Comparison of ENCODE assay signal across 1 cellular context in the genomic region with DNA sequence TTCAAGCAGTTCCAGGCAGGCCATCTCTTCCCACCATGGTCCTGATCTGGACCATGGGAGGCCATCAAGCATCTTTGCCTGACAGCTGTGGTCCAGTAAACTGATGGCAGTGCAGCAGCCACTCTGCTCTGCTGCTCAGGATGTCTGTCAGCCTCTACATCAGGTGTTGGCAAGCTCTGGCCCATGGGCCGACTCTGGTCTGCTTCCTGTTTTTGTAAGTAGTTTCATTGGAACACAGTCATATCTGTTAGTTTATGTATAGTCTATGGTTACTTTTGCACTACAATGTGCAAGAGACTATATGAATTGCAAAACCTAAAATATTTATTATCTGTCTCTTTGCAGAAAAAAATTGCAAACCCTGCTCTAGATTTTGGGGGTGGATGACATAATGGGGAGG.
TF ChIP-seq lines count a peak whose summit lies in the region.

No MANE protein-coding gene starts in this region.

TF ChIP-seq in GM12878, 131 proteins besides CTCF, POLR2A, EP300 and RAD21 (continued from another document):
- TF ChIP-seq, protein P1, sequence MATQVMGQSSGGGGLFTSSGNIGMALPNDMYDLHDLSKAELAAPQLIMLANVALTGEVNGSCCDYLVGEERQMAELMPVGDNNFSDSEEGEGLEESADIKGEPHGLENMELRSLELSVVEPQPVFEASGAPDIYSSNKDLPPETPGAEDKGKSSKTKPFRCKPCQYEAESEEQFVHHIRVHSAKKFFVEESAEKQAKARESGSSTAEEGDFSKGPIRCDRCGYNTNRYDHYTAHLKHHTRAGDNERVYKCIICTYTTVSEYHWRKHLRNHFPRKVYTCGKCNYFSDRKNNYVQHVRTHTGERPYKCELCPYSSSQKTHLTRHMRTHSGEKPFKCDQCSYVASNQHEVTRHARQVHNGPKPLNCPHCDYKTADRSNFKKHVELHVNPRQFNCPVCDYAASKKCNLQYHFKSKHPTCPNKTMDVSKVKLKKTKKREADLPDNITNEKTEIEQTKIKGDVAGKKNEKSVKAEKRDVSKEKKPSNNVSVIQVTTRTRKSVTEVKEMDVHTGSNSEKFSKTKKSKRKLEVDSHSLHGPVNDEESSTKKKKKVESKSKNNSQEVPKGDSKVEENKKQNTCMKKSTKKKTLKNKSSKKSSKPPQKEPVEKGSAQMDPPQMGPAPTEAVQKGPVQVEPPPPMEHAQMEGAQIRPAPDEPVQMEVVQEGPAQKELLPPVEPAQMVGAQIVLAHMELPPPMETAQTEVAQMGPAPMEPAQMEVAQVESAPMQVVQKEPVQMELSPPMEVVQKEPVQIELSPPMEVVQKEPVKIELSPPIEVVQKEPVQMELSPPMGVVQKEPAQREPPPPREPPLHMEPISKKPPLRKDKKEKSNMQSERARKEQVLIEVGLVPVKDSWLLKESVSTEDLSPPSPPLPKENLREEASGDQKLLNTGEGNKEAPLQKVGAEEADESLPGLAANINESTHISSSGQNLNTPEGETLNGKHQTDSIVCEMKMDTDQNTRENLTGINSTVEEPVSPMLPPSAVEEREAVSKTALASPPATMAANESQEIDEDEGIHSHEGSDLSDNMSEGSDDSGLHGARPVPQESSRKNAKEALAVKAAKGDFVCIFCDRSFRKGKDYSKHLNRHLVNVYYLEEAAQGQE (IDR thresholded peaks at IDR 0.05; ENCODE audit: low read depth, low read length) = no peak
- TF ChIP-seq EGR1 (IDR thresholded peaks at IDR 0.05; ENCODE audit: borderline replicate concordance in 1 of 2, low read depth in 2 of 2, low read length in 2 of 2) (no peak), SMARCA5 (IDR thresholded peaks at IDR 0.05) (no peak), ZNF622 (IDR thresholded peaks at IDR 0.05) (no peak), MYB (IDR thresholded peaks at IDR 0.05; ENCODE audit: borderline replicate concordance, low read depth, low read length) (no peak), SREBF2 (IDR thresholded peaks at IDR 0.05; ENCODE audit: low read length) (no peak), EED (IDR thresholded peaks at IDR 0.05; ENCODE audit: low read depth) (no peak), SP1 (IDR thresholded peaks at IDR 0.05; ENCODE audit: low read depth, low read length) (no peak), ZBED1 (IDR thresholded peaks at IDR 0.05; ENCODE audit: borderline replicate concordance) (no peak), ZNF207 (IDR thresholded peaks at IDR 0.05; ENCODE audit: borderline replicate concordance) (no peak), POLR2AphosphoS5 (IDR thresholded peaks at IDR 0.05; ENCODE audit: low read length) (no peak), RFX5 (IDR thresholded peaks at IDR 0.05; ENCODE audit: low read depth, low read length) (no peak), SRF (IDR thresholded peaks at IDR 0.05; ENCODE audit: low read depth in 2 of 2, low read length in 2 of 2) (no peak)
- TF ChIP-seq, protein P2, sequence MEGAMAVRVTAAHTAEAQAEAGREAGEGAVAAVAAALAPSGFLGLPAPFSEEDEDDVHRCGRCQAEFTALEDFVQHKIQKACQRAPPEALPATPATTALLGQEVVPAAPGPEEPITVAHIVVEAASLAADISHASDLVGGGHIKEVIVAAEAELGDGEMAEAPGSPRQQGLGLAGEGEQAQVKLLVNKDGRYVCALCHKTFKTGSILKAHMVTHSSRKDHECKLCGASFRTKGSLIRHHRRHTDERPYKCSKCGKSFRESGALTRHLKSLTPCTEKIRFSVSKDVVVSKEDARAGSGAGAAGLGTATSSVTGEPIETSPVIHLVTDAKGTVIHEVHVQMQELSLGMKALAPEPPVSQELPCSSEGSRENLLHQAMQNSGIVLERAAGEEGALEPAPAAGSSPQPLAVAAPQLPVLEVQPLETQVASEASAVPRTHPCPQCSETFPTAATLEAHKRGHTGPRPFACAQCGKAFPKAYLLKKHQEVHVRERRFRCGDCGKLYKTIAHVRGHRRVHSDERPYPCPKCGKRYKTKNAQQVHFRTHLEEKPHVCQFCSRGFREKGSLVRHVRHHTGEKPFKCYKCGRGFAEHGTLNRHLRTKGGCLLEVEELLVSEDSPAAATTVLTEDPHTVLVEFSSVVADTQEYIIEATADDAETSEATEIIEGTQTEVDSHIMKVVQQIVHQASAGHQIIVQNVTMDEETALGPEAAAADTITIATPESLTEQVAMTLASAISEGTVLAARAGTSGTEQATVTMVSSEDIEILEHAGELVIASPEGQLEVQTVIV (IDR thresholded peaks at IDR 0.05; ENCODE audit: borderline replicate concordance, partially characterized antibody) = no peak
- TF ChIP-seq, protein P3, sequence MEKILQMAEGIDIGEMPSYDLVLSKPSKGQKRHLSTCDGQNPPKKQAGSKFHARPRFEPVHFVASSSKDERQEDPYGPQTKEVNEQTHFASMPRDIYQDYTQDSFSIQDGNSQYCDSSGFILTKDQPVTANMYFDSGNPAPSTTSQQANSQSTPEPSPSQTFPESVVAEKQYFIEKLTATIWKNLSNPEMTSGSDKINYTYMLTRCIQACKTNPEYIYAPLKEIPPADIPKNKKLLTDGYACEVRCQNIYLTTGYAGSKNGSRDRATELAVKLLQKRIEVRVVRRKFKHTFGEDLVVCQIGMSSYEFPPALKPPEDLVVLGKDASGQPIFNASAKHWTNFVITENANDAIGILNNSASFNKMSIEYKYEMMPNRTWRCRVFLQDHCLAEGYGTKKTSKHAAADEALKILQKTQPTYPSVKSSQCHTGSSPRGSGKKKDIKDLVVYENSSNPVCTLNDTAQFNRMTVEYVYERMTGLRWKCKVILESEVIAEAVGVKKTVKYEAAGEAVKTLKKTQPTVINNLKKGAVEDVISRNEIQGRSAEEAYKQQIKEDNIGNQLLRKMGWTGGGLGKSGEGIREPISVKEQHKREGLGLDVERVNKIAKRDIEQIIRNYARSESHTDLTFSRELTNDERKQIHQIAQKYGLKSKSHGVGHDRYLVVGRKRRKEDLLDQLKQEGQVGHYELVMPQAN (conservative IDR thresholded peaks at IDR 0.05) = no peak
- TF ChIP-seq, protein P4, sequence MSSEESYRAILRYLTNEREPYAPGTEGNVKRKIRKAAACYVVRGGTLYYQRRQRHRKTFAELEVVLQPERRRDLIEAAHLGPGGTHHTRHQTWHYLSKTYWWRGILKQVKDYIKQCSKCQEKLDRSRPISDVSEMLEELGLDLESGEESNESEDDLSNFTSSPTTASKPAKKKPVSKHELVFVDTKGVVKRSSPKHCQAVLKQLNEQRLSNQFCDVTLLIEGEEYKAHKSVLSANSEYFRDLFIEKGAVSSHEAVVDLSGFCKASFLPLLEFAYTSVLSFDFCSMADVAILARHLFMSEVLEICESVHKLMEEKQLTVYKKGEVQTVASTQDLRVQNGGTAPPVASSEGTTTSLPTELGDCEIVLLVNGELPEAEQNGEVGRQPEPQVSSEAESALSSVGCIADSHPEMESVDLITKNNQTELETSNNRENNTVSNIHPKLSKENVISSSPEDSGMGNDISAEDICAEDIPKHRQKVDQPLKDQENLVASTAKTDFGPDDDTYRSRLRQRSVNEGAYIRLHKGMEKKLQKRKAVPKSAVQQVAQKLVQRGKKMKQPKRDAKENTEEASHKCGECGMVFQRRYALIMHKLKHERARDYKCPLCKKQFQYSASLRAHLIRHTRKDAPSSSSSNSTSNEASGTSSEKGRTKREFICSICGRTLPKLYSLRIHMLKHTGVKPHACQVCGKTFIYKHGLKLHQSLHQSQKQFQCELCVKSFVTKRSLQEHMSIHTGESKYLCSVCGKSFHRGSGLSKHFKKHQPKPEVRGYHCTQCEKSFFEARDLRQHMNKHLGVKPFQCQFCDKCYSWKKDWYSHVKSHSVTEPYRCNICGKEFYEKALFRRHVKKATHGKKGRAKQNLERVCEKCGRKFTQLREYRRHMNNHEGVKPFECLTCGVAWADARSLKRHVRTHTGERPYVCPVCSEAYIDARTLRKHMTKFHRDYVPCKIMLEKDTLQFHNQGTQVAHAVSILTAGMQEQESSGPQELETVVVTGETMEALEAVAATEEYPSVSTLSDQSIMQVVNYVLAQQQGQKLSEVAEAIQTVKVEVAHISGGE (CRISPR knock-in tag; IDR thresholded peaks at IDR 0.05) = no peak
- TF ChIP-seq, protein P5, sequence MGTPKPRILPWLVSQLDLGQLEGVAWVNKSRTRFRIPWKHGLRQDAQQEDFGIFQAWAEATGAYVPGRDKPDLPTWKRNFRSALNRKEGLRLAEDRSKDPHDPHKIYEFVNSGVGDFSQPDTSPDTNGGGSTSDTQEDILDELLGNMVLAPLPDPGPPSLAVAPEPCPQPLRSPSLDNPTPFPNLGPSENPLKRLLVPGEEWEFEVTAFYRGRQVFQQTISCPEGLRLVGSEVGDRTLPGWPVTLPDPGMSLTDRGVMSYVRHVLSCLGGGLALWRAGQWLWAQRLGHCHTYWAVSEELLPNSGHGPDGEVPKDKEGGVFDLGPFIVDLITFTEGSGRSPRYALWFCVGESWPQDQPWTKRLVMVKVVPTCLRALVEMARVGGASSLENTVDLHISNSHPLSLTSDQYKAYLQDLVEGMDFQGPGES (IDR thresholded peaks at IDR 0.05) = no peak
